ENCODE assay signal across 8 cellular contexts in genomic region chr14:91140672-91141071, GRCh38. TPM values are rescaled to one million over a fixed set of nuclear protein-coding genes. Genes with fewer than 3 reads are reported as not detected.
DNase-seq lines count a peak whose midpoint lies in the region; ATAC-seq and TF ChIP-seq lines count a peak whose summit lies in the region.

No MANE protein-coding gene starts in this region.

- H3K4me3 Mint-ChIP-seq in activated naive CD8-positive, alpha-beta T cell treated with anti-CD3 and anti-CD28 coated beads, Interleukin-2, amount 10 ng/mL, durations not matched to agents 7 days and 5 days = peak overlapping the region; percentile 30
- H3K4me3 Mint-ChIP-seq in activated naive CD8-positive, alpha-beta T cell treated with anti-CD3 and anti-CD28 coated beads for 36 hours = no peak overlapping the region

- CTCF ChIA-PET in OCI-LY7 (lab: Charles Lee; ENCODE audit: unreplicated experiment) = no interaction called here

- no peaks in the 10 kb centered on the region for H3K9me3 ChIP-seq in OCI-LY7 (ENCODE audit: low read length)
- no peaks in the 10 kb centered on the region for H3K9me3 ChIP-seq in upper lobe of left lung
- no peaks in the 10 kb centered on the region for H3K9me3 ChIP-seq in right cardiac atrium (ENCODE audit: control insufficient read depth, low read length)

- no peak for TF ChIP-seq EP300 in upper lobe of left lung (IDR thresholded peaks at IDR 0.05)

- H2AFZ ChIP-seq in OCI-LY7 (ENCODE audit: low read length) = no peak overlapping the region

- intact Hi-C loops in OCI-LY7 (cut with micrococcal nuclease; ENCODE audit: unreplicated experiment) (no loop called here), right cardiac atrium (cut with DNase I) (no loop called here)

- no peaks in the 10 kb centered on the region for H3K9me3 Mint-ChIP-seq in activated naive CD8-positive, alpha-beta T cell treated with anti-CD3 and anti-CD28 coated beads, Interleukin-2, amount 10 ng/mL, durations not matched to agents 7 days and 5 days
- H3K9me3 Mint-ChIP-seq in activated naive CD8-positive, alpha-beta T cell treated with anti-CD3 and anti-CD28 coated beads for 36 hours = no peaks in the 10 kb centered on the region

- peak overlapping the region; percentile 72 for H3K27ac Mint-ChIP-seq in activated naive CD8-positive, alpha-beta T cell treated with anti-CD3 and anti-CD28 coated beads, Interleukin-2, amount 10 ng/mL, durations not matched to agents 7 days and 5 days
- H3K27ac Mint-ChIP-seq in activated naive CD8-positive, alpha-beta T cell treated with anti-CD3 and anti-CD28 coated beads for 36 hours = no peak overlapping the region

- WGBS in upper lobe of left lung, 2 donors = 93 to 96% methylated on average over 3 of the region's 3 CpGs
- 87% methylated on average over 3 of the region's 3 CpGs for WGBS in right cardiac atrium

- no peaks in the 10 kb centered on the region for H3K9me2 ChIP-seq in OCI-LY7 (ENCODE audit: insufficient read depth, low read length)

- H3K27ac ChIP-seq in OCI-LY7 (ENCODE audit: low read depth, low read length, poor library complexity, severe bottlenecking) (no peak overlapping the region), upper lobe of left lung (no peak overlapping the region), right cardiac atrium (ENCODE audit: low read length) (no peak overlapping the region)

- H3K4me3 ChIP-seq in OCI-LY7 (ENCODE audit: low read depth, low read length, poor library complexity, severe bottlenecking) (no peak overlapping the region), foreskin fibroblast (ENCODE audit: low read depth in 1 of 2, low read length in 2 of 2) (no peak overlapping the region), upper lobe of left lung (no peak overlapping the region), right cardiac atrium (ENCODE audit: low read length) (no peak overlapping the region)

- POLR2A ChIA-PET in activated naive CD8-positive, alpha-beta T cell treated with anti-CD3 and anti-CD28 coated beads, Interleukin-2, amount 10 ng/mL, durations not matched to agents 7 days and 5 days (lab: Charles Lee) = interaction anchor here (0.7 to 1.5 kb wide), 3 partner anchors 17 to 165 kb away, joined by 3 read pairs; no protein-coding TSS in a partner anchor
- POLR2A ChIA-PET in OCI-LY7 (lab: Charles Lee) = interaction anchor here (0.5 to 1.7 kb wide), 2 partner anchors 25 to 39 kb away, joined by 3 to 7 read pairs; no protein-coding TSS in a partner anchor

- H3K27me3 Mint-ChIP-seq in activated naive CD8-positive, alpha-beta T cell treated with anti-CD3 and anti-CD28 coated beads, Interleukin-2, amount 10 ng/mL, durations not matched to agents 7 days and 5 days = no peaks in the 10 kb centered on the region
- H3K27me3 Mint-ChIP-seq in activated naive CD8-positive, alpha-beta T cell treated with anti-CD3 and anti-CD28 coated beads for 36 hours = no peaks in the 10 kb centered on the region

- no peaks in the 10 kb centered on the region for H3K27me3 ChIP-seq in upper lobe of left lung
- H3K27me3 ChIP-seq in right cardiac atrium (ENCODE audit: control insufficient read depth, insufficient read depth) = no peaks in the 10 kb centered on the region

- no peaks in the 10 kb centered on the region for H3K79me2 ChIP-seq in OCI-LY7 (ENCODE audit: insufficient read depth, low read depth, low read length)

- no TSS peak for BruUV-seq in OCI-LY7 (replicated peaks; lab: Mats Ljungman, UMichigan)

- peaks cover 67% of the 10 kb centered on the region for H3K4me1 Mint-ChIP-seq in activated naive CD8-positive, alpha-beta T cell treated with anti-CD3 and anti-CD28 coated beads, Interleukin-2, amount 10 ng/mL, durations not matched to agents 7 days and 5 days
- peaks cover 47% of the 10 kb centered on the region for H3K4me1 Mint-ChIP-seq in activated naive CD8-positive, alpha-beta T cell treated with anti-CD3 and anti-CD28 coated beads for 36 hours

- no peaks in the 10 kb centered on the region for H4K20me1 ChIP-seq in OCI-LY7 (ENCODE audit: insufficient read depth, low read length)

- no peak for ATAC-seq in activated naive CD8-positive, alpha-beta T cell treated with anti-CD3 and anti-CD28 coated beads, Interleukin-2, amount 10 ng/mL, durations not matched to agents 7 days and 5 days (ENCODE audit: low read depth)
- no peak for ATAC-seq in upper lobe of left lung (ENCODE audit: low FRiP score in 2 of 2)
- no peak for ATAC-seq in HG03108 (IDR thresholded peaks at IDR 0.05; ENCODE audit: unreplicated experiment)
- no peak for ATAC-seq in right cardiac atrium

- H3K36me3 ChIP-seq in OCI-LY7 (ENCODE audit: insufficient read depth, low read length) = peaks cover 29% of the 10 kb centered on the region
- H3K36me3 ChIP-seq in upper lobe of left lung = peaks cover 0 to 7% (median 5%) of the 10 kb centered on the region in 4 donors

- H3K4me1 ChIP-seq in OCI-LY7 (ENCODE audit: insufficient read depth, low read length, poor library complexity, severe bottlenecking) (peaks cover 16% of the 10 kb centered on the region), upper lobe of left lung (peaks cover 4 to 33% (median 21%) of the 10 kb centered on the region in 4 donors), right cardiac atrium (ENCODE audit: control insufficient read depth, insufficient read depth, low read length) (peaks cover 8% of the 10 kb centered on the region)

- H3K36me3 Mint-ChIP-seq in activated naive CD8-positive, alpha-beta T cell treated with anti-CD3 and anti-CD28 coated beads, Interleukin-2, amount 10 ng/mL, durations not matched to agents 7 days and 5 days = peaks cover 41% of the 10 kb centered on the region
- H3K36me3 Mint-ChIP-seq in activated naive CD8-positive, alpha-beta T cell treated with anti-CD3 and anti-CD28 coated beads for 36 hours = peaks cover 24% of the 10 kb centered on the region

- DNase-seq in activated naive CD8-positive, alpha-beta T cell treated with anti-CD3 and anti-CD28 coated beads, Interleukin-2, amount 10 ng/mL, durations not matched to agents 7 days and 5 days = no peak
- DNase-seq in activated naive CD8-positive, alpha-beta T cell treated with anti-CD3 and anti-CD28 coated beads for 36 hours = no peak
- DNase-seq in OCI-LY7 (ENCODE audit: low spot score) (peak; percentile 16), foreskin fibroblast (peak in 1 of 2 donors; percentile 28), upper lobe of left lung (no peak), right cardiac atrium (no peak), NCI-H128 (lab: John Stamatoyannopoulos, UW; ENCODE audit: unreplicated experiment) (no peak)

- no peak overlapping the region for H3K4me2 ChIP-seq in OCI-LY7 (ENCODE audit: low read length)

- peak; percentile 63 for TF ChIP-seq CTCF in OCI-LY7 (conservative IDR thresholded peaks at IDR 0.05; ENCODE audit: low read length)
- peak; percentile 32 for TF ChIP-seq CTCF in foreskin fibroblast (IDR thresholded peaks at IDR 0.05; ENCODE audit: low read depth, low read length)
- peak in 4 of 6 experiments; percentile 12 to 42 (median 27) for TF ChIP-seq CTCF in upper lobe of left lung (IDR thresholded peaks at IDR 0.05)

- TF ChIP-seq POLR2A in upper lobe of left lung (IDR thresholded peaks at IDR 0.05) = no peak

RNA-seq across cellular contexts. Expression of gene DGLUCY, which starts 26.8 kb away (rescaled TPM):
- total RNA-seq in activated naive CD8-positive, alpha-beta T cell treated with anti-CD3 and anti-CD28 coated beads, Interleukin-2, amount 10 ng/mL, durations not matched to agents 7 days and 5 days = 100 to 1,000 TPM; 135 to 136 TPM
- 10 to 100 TPM; 31.9 to 36.1 TPM for total RNA-seq in activated naive CD8-positive, alpha-beta T cell treated with anti-CD3 and anti-CD28 coated beads for 36 hours
- total RNA-seq in OCI-LY7 (2014; rRNA removed; shearing (Covaris generic)) = 30.2 and 37.6 TPM in 2 replicates
- total RNA-seq in OCI-LY7 (2022) (56.8 and 60.2 TPM in 2 replicates), upper lobe of left lung (100 to 1,000 TPM in 2 of 6 donors, 10 to 100 TPM in 4; 54.7 to 141 (median 80.3) TPM), right cardiac atrium (100 to 1,000 TPM; 145 to 208 (median 179) TPM)
- polyA plus RNA-seq in right cardiac atrium = 112 TPM
